ENCODE assay signal across 30 cellular contexts in the genomic region with DNA sequence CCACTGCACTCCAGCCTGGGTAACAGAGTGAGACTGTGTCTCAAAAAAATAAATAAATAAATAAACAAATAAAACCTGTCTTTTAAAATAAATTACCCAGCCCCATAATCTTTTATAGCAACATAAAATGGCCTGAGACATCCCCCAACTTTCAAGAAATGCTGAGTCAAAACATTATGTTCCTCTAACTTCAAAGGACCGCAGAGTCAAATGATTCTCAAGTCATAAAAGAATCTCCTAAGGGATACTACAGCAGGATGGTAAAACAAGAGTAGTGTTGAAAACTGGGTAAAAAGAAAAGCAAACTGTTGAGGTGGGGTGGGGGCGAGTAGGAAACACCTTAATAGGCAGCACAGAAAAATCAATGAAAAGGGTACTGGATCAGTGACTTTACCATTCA.
"Had no signal": no experiment of that assay in that cellular context is flagged by ENCODE, and none has a peak within 500 bp of the region (broad histone marks: within the 10 kb centered on the region; RNA-seq: fewer than 3 reads in every experiment).

No MANE protein-coding gene starts in this region.

- FAIRE-seq: astrocyte, RCC 7860 had no signal

- H3K27ac ChIP-seq: adrenal gland, body of pancreas, breast epithelium, KMS-11, PC-9, RWPE1, WERI-Rb-1 had no signal

- H3K27me3 ChIP-seq: adrenal gland, body of pancreas, breast epithelium had no signal

- H3K36me3 ChIP-seq: adrenal gland, breast epithelium had no signal

- H3K27ac Mint-ChIP-seq: activated CD4-positive, alpha-beta T cell treated with anti-CD3 and anti-CD28 coated beads, Interleukin-2, amount 10 ng/mL, durations not matched to agents 7 days and 5 days; activated CD8-positive, alpha-beta memory T cell treated with anti-CD3 and anti-CD28 coated beads, Interleukin-2, amount 10 ng/mL, durations not matched to agents 7 days and 5 days; activated naive CD4-positive, alpha-beta T cell treated with anti-CD3 and anti-CD28 coated beads for 36 hours; activated naive CD4-positive, alpha-beta T cell treated with anti-CD3 and anti-CD28 coated beads, Interleukin-2, amount 50 U/mL, for 72 hours had no signal

- H3K9me3 ChIP-seq: adrenal gland, body of pancreas, breast epithelium had no signal

- H3K27me3 Mint-ChIP-seq: activated CD4-positive, alpha-beta T cell treated with anti-CD3 and anti-CD28 coated beads, Interleukin-2, amount 10 ng/mL, durations not matched to agents 7 days and 5 days; activated CD8-positive, alpha-beta memory T cell treated with anti-CD3 and anti-CD28 coated beads, Interleukin-2, amount 10 ng/mL, durations not matched to agents 7 days and 5 days had no signal

- DNase-seq: activated CD4-positive, alpha-beta T cell treated with anti-CD3 and anti-CD28 coated beads for 1 hour; activated CD4-positive, alpha-beta T cell treated with anti-CD3 and anti-CD28 coated beads, Interleukin-2, amount 10 ng/mL, durations not matched to agents 7 days and 5 days; activated CD4-positive, alpha-beta T cell treated with anti-CD3 and anti-CD28 coated beads, Interleukin-2, amount 50 U/mL, for 48 hours; activated CD4-positive, CD25-positive, alpha-beta regulatory T cell; activated CD8-positive, alpha-beta memory T cell treated with anti-CD3 and anti-CD28 coated beads for 24 hours; activated CD8-positive, alpha-beta memory T cell treated with anti-CD3 and anti-CD28 coated beads, Interleukin-2, amount 10 ng/mL, durations not matched to agents 7 days and 5 days; activated CD8-positive, alpha-beta memory T cell treated with anti-CD3 and anti-CD28 coated beads, Interleukin-2, amount 50 U/mL, for 48 hours; activated gamma-delta T cell treated with Interleukin-2 at 50 U/mL for 16 hours; activated naive CD4-positive, alpha-beta T cell treated with anti-CD3 and anti-CD28 coated beads for 36 hours; adrenal gland; body of pancreas; cerebellar nuclear complex; NCI-H1092 treated with DMSO at 0.1 percent for 48 hours; NCI-H1417; NCI-H187 treated with DMSO at 0.1 percent for 48 hours; NCI-H2081 treated with DMSO at 0.1 percent for 48 hours; NCI-H345; NCI-H524 treated with DMSO at 0.1 percent for 48 hours; NCI-H748 treated with DMSO at 0.1 percent for 48 hours; PC-9; SIG-M5; T1000; WERI-Rb-1 had no signal

- H2AFZ ChIP-seq: PC-9 had no signal

- H3K4me3 Mint-ChIP-seq: activated CD4-positive, alpha-beta T cell treated with anti-CD3 and anti-CD28 coated beads, Interleukin-2, amount 10 ng/mL, durations not matched to agents 7 days and 5 days; activated CD8-positive, alpha-beta memory T cell treated with anti-CD3 and anti-CD28 coated beads, Interleukin-2, amount 10 ng/mL, durations not matched to agents 7 days and 5 days; activated naive CD4-positive, alpha-beta T cell treated with anti-CD3 and anti-CD28 coated beads for 36 hours had no signal

- ATAC-seq: activated CD8-positive, alpha-beta memory T cell treated with anti-CD3 and anti-CD28 coated beads, Interleukin-2, amount 10 ng/mL, durations not matched to agents 7 days and 5 days; body of pancreas; Right ventricle myocardium inferior had no signal

- H3K4me3 ChIP-seq: adrenal gland, body of pancreas, breast epithelium, PC-9 had no signal

- H3K4me2 ChIP-seq: KMS-11, PC-9 had no signal

- H3K9ac ChIP-seq: KMS-11 had no signal
